16 cellular contexts compared by ENCODE assay signal in the genomic region with DNA sequence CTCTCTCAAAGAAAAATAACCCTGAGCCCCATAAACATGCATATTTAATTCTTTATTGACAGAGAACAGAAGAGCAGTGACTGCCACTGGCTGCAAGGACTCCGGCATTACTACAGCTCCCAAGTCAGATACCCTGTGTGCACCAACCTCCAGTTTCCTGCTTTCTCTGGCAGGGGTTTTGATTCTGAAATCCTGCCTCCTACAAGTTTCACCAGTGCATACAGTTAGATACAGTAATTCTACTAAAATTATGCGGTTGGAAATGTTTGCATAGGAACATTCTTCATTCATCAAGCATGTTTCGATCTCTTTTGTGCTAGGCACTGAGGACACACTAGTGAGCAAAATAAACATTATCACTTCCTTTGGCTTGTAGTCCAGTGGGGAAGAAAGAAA.
"Had no signal": no experiment of that assay in that cellular context is flagged by ENCODE, and none has a peak within 500 bp of the region (broad histone marks: within the 10 kb centered on the region; RNA-seq: fewer than 3 reads in every experiment).

No MANE protein-coding gene starts in this region.

- H3K4me3 Mint-ChIP-seq: activated CD4-positive, alpha-beta memory T cell treated with anti-CD3 and anti-CD28 coated beads, Interleukin-2, amount 10 ng/mL, durations not matched to agents 7 days and 5 days; activated T-cell treated with anti-CD3 and anti-CD28 coated beads, Interleukin-2, amount 50 U/mL, for 24 hours; endodermal cell; T-helper 17 cell; WTC11 had no signal

- H3K36me3 Mint-ChIP-seq: activated naive CD4-positive, alpha-beta T cell treated with anti-CD3 and anti-CD28 coated beads, Interleukin-2, amount 50 U/mL, for 72 hours had no signal

- H3K36me3 ChIP-seq: breast epithelium, lower lobe of right lung, thyroid gland, uterus had no signal

- DNase-seq: activated CD4-positive, alpha-beta memory T cell treated with anti-CD3 and anti-CD28 coated beads, Interleukin-2, amount 10 ng/mL, durations not matched to agents 7 days and 5 days; activated CD4-positive, alpha-beta T cell treated with anti-CD3 and anti-CD28 coated beads for 4 hours; activated effector memory CD4-positive, alpha-beta T cell treated with anti-CD3 and anti-CD28 coated beads, Interleukin-2, amount 50 U/mL, for 16 hours; activated T-cell treated with anti-CD3 and anti-CD28 coated beads, Interleukin-2, amount 50 U/mL, for 24 hours; endodermal cell; erythroblast; foreskin fibroblast; lower lobe of right lung; stimulated activated CD4-positive, alpha-beta T cell treated with anti-CD3 and anti-CD28 coated beads, Interleukin-12 subunit alpha, Interleukin-12 subunit beta, amount 100 ng/mL, for 4 hours; stimulated activated CD4-positive, alpha-beta T cell treated with anti-CD3 and anti-CD28 coated beads, Interleukin-2, amount 100 ng/mL, for 24 hours; T-helper 17 cell; thyroid gland; uterus had no signal

- H3K27ac Mint-ChIP-seq: activated CD4-positive, alpha-beta memory T cell treated with anti-CD3 and anti-CD28 coated beads, Interleukin-2, amount 10 ng/mL, durations not matched to agents 7 days and 5 days; activated naive CD4-positive, alpha-beta T cell treated with anti-CD3 and anti-CD28 coated beads, Interleukin-2, amount 50 U/mL, for 72 hours; activated T-cell treated with anti-CD3 and anti-CD28 coated beads, Interleukin-2, amount 50 U/mL, for 24 hours; endodermal cell; T-helper 17 cell; WTC11 had no signal

- H3K4me1 ChIP-seq: breast epithelium, thyroid gland, uterus had no signal

- H3K27me3 Mint-ChIP-seq: activated CD4-positive, alpha-beta memory T cell treated with anti-CD3 and anti-CD28 coated beads, Interleukin-2, amount 10 ng/mL, durations not matched to agents 7 days and 5 days; activated T-cell treated with anti-CD3 and anti-CD28 coated beads, Interleukin-2, amount 50 U/mL, for 24 hours; T-helper 17 cell had no signal

- H3K27ac ChIP-seq: breast epithelium, lower lobe of right lung, thyroid gland, uterus had no signal

- H3K27me3 ChIP-seq: breast epithelium, thyroid gland, uterus had no signal

- H3K9me3 ChIP-seq: breast epithelium, lower lobe of right lung, thyroid gland, uterus had no signal

- H3K9me3 Mint-ChIP-seq: activated CD4-positive, alpha-beta memory T cell treated with anti-CD3 and anti-CD28 coated beads, Interleukin-2, amount 10 ng/mL, durations not matched to agents 7 days and 5 days; activated naive CD4-positive, alpha-beta T cell treated with anti-CD3 and anti-CD28 coated beads, Interleukin-2, amount 50 U/mL, for 72 hours; activated T-cell treated with anti-CD3 and anti-CD28 coated beads, Interleukin-2, amount 50 U/mL, for 24 hours; endodermal cell had no signal

- H3K4me1 Mint-ChIP-seq: activated CD4-positive, alpha-beta memory T cell treated with anti-CD3 and anti-CD28 coated beads, Interleukin-2, amount 10 ng/mL, durations not matched to agents 7 days and 5 days; endodermal cell; T-helper 17 cell had no signal

- H3K4me3 ChIP-seq: breast epithelium, lower lobe of right lung, thyroid gland, uterus had no signal
